In the genomic region with DNA sequence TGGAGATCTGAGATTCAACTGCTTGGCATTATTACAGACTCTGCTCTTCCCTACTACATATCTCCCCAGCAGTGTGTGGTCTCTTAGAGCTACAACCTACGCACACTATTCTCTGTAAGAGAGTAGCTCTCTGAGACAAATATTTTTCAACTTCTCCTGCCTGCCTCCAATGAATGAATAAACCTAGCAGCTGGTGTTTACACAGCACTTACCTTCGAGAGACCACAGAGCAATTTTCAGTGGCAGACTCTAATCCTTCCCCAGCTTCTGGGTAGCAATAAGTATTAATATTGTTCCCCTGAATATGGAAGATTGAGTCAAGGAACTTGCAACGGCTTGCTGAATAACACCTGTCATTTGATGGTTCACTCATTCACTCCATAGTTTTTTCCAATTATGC, we compare ENCODE assay signal across 19 cellular contexts.
DNase-seq lines count a peak whose midpoint lies in the region; ATAC-seq and TF ChIP-seq lines count a peak whose summit lies in the region.
"Had no signal": no experiment of that assay in that cellular context is flagged by ENCODE, and none has a peak within 500 bp of the region (broad histone marks: within the 10 kb centered on the region; RNA-seq: fewer than 3 reads in every experiment).

No MANE protein-coding gene starts in this region.

- H3F3A ChIP-seq in GM23338 (replicated peaks; ENCODE audit: low read depth) = no peaks in the 10 kb centered on the region

- H3K9me2 ChIP-seq in GM23338 (ENCODE audit: insufficient read depth) = no peaks in the 10 kb centered on the region

- no peaks in the 10 kb centered on the region for H3K27me3 Mint-ChIP-seq in GM23338 (ENCODE audit: insufficient read depth, low read depth, poor library complexity)
- H3K27me3 Mint-ChIP-seq in activated naive CD8-positive, alpha-beta T cell treated with anti-CD3 and anti-CD28 coated beads, Interleukin-2, amount 50 U/mL, for 24 hours = no peaks in the 10 kb centered on the region

- H3K36me3 ChIP-seq in GM23338 (ENCODE audit: insufficient read depth) = no peaks in the 10 kb centered on the region
- H3K36me3 ChIP-seq: BLaER1 treated with 17β-estradiol and CSF1 and Interleukin-3, amounts not matched to agents 10 nM and 100 nM; HAP-1; Peyer's patch had no signal

- H3K4me1 ChIP-seq in GM23338 (ENCODE audit: insufficient read depth) = no peaks in the 10 kb centered on the region
- H3K4me1 ChIP-seq: A549, HAP-1, Peyer's patch had no signal

- H3K36me3 Mint-ChIP-seq in GM23338 (ENCODE audit: low read depth) = no peaks in the 10 kb centered on the region; the same call in 2 of the 3 replicates
- no peaks in the 10 kb centered on the region for H3K36me3 Mint-ChIP-seq in activated naive CD8-positive, alpha-beta T cell treated with anti-CD3 and anti-CD28 coated beads, Interleukin-2, amount 50 U/mL, for 24 hours (ENCODE audit: low read depth)

- no peak overlapping the region for H3K27ac Mint-ChIP-seq in GM23338
- H3K27ac Mint-ChIP-seq in activated naive CD8-positive, alpha-beta T cell treated with anti-CD3 and anti-CD28 coated beads, Interleukin-2, amount 50 U/mL, for 24 hours = no peak overlapping the region

- ATAC-seq in GM23338 = no peak
- ATAC-seq in activated naive CD8-positive, alpha-beta T cell treated with anti-CD3 and anti-CD28 coated beads, Interleukin-2, amount 50 U/mL, for 24 hours = no peak
- ATAC-seq: A549, Right ventricle myocardium inferior, SK-N-SH treated with all-trans-retinoic acid at 6 μM for 48 hours had no signal

- TF ChIP-seq CTCF in GM23338 (conservative IDR thresholded peaks at IDR 0.05; ENCODE audit: low read depth in 2 of 2) = no peak

- 0 out of 2 replicates have a peak overlapping the region, but pooled peaks have one; percentile 23 for H2AFZ ChIP-seq in GM23338

- no peaks in the 10 kb centered on the region for H3K27me3 ChIP-seq in GM23338 (ENCODE audit: insufficient read depth)
- H3K27me3 ChIP-seq: BLaER1 treated with 17β-estradiol and CSF1 and Interleukin-3, amounts not matched to agents 10 nM and 100 nM; Peyer's patch had no signal

- no peaks in the 10 kb centered on the region for H3K4me1 Mint-ChIP-seq in GM23338
- no peaks in the 10 kb centered on the region for H3K4me1 Mint-ChIP-seq in activated naive CD8-positive, alpha-beta T cell treated with anti-CD3 and anti-CD28 coated beads, Interleukin-2, amount 50 U/mL, for 24 hours

- no peaks in the 10 kb centered on the region for H3K79me2 ChIP-seq in GM23338 (replicated peaks; ENCODE audit: insufficient read depth)

- DNase-seq in COLO668 (lab: John Stamatoyannopoulos, UW; ENCODE audit: unreplicated experiment) (peak; percentile 11), GM23338 (ENCODE audit: low spot score) (no peak), NCI-H2081 treated with DMSO at 0.1 percent for 48 hours (lab: John Stamatoyannopoulos, UW) (peak; percentile 2), NCI-H69 (lab: John Stamatoyannopoulos, UW) (peak; percentile 47), retina (no peak), T-helper 2 cell (no peak), EL (no peak)
- no peak for DNase-seq in activated naive CD8-positive, alpha-beta T cell treated with anti-CD3 and anti-CD28 coated beads, Interleukin-2, amount 50 U/mL, for 24 hours
- DNase-seq: IMR-90, Kasumi-1, NCI-H1436 treated with DMSO at 0.1 percent for 48 hours, NCI-H82, Peyer's patch, T-helper 1 cell had no signal

- no peak overlapping the region for H3K4me3 Mint-ChIP-seq in GM23338
- no peak overlapping the region for H3K4me3 Mint-ChIP-seq in activated naive CD8-positive, alpha-beta T cell treated with anti-CD3 and anti-CD28 coated beads, Interleukin-2, amount 50 U/mL, for 24 hours

- H3K27ac ChIP-seq in GM23338 (ENCODE audit: low read depth) = no peak overlapping the region
- H3K27ac ChIP-seq: A549; BLaER1 treated with 17β-estradiol and CSF1 and Interleukin-3, amounts not matched to agents 10 nM and 100 nM; Peyer's patch had no signal

- no peak overlapping the region for H3K4me3 ChIP-seq in GM23338
- H3K4me3 ChIP-seq: A549; BLaER1 treated with 17β-estradiol and CSF1 and Interleukin-3, amounts not matched to agents 10 nM and 100 nM; HAP-1; Peyer's patch had no signal

- H4K20me1 ChIP-seq in GM23338 (replicated peaks; ENCODE audit: insufficient read depth) = no peaks in the 10 kb centered on the region
- H4K20me1 ChIP-seq: BLaER1 treated with 17β-estradiol and CSF1 and Interleukin-3, amounts not matched to agents 10 nM and 100 nM had no signal

- H3K9me3 Mint-ChIP-seq in GM23338 = no peaks in the 10 kb centered on the region; the same call in 2 of the 3 replicates
- H3K9me3 Mint-ChIP-seq in activated naive CD8-positive, alpha-beta T cell treated with anti-CD3 and anti-CD28 coated beads, Interleukin-2, amount 50 U/mL, for 24 hours = peaks cover 11% of the 10 kb centered on the region

- H3K4me2 ChIP-seq in GM23338 = no peak overlapping the region
- H3K4me2 ChIP-seq: A549; BLaER1 treated with 17β-estradiol and CSF1 and Interleukin-3, amounts not matched to agents 10 nM and 100 nM had no signal

TF ChIP-seq in GM23338, 12 proteins besides CTCF, POLR2A, EP300 and RAD21 (continues in another document):
- no peak for TF ChIP-seq POLR2AphosphoS5 (IDR thresholded peaks at IDR 0.05; ENCODE audit: low read depth)
- TF ChIP-seq NANOG (IDR thresholded peaks at IDR 0.05; ENCODE audit: borderline replicate concordance) = no peak
- TF ChIP-seq EZH2 (IDR thresholded peaks at IDR 0.05; ENCODE audit: low read depth, unreplicated experiment) = no peak
- TF ChIP-seq, protein P1, sequence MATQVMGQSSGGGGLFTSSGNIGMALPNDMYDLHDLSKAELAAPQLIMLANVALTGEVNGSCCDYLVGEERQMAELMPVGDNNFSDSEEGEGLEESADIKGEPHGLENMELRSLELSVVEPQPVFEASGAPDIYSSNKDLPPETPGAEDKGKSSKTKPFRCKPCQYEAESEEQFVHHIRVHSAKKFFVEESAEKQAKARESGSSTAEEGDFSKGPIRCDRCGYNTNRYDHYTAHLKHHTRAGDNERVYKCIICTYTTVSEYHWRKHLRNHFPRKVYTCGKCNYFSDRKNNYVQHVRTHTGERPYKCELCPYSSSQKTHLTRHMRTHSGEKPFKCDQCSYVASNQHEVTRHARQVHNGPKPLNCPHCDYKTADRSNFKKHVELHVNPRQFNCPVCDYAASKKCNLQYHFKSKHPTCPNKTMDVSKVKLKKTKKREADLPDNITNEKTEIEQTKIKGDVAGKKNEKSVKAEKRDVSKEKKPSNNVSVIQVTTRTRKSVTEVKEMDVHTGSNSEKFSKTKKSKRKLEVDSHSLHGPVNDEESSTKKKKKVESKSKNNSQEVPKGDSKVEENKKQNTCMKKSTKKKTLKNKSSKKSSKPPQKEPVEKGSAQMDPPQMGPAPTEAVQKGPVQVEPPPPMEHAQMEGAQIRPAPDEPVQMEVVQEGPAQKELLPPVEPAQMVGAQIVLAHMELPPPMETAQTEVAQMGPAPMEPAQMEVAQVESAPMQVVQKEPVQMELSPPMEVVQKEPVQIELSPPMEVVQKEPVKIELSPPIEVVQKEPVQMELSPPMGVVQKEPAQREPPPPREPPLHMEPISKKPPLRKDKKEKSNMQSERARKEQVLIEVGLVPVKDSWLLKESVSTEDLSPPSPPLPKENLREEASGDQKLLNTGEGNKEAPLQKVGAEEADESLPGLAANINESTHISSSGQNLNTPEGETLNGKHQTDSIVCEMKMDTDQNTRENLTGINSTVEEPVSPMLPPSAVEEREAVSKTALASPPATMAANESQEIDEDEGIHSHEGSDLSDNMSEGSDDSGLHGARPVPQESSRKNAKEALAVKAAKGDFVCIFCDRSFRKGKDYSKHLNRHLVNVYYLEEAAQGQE (IDR thresholded peaks at IDR 0.05; ENCODE audit: unreplicated experiment) = no peak
- no peak for TF ChIP-seq CREB1 (CRISPR knock-in tag; IDR thresholded peaks at IDR 0.05; ENCODE audit: low read depth)

Comparison
In these comparisons a context has a peak if more than half of its experiments do, and no peak if none do; other contexts are left out.
1. DNase-seq: peak in COLO668 (single experiment), NCI-H2081 treated with DMSO at 0.1 percent for 48 hours (single experiment) and NCI-H69 (single experiment); none in GM23338 (single experiment), retina (single experiment), T-helper 2 cell (0 of 5), EL (single experiment) and activated naive CD8-positive, alpha-beta T cell treated with anti-CD3 and anti-CD28 coated beads, Interleukin-2, amount 50 U/mL, for 24 hours (single experiment).